Comparison of ENCODE assay signal across 17 cellular contexts in genomic region chr19:4414144-4414799, GRCh38. TPM values are rescaled to one million over a fixed set of nuclear protein-coding genes. Genes with fewer than 3 reads are reported as not detected.
DNase-seq lines count a peak whose midpoint lies in the region; ATAC-seq and TF ChIP-seq lines count a peak whose summit lies in the region.
"Had no signal": no experiment of that assay in that cellular context is flagged by ENCODE, and none has a peak within 500 bp of the region (broad histone marks: within the 10 kb centered on the region; RNA-seq: fewer than 3 reads in every experiment).

No MANE protein-coding gene starts in this region.

- no peak overlapping the region for H3K9ac ChIP-seq in endodermal cell (ENCODE audit: extremely low read depth, low read length, poor library complexity, severe bottlenecking)
- H3K9ac ChIP-seq: KMS-11 had no signal

- H3K4me3 ChIP-seq in endodermal cell (ENCODE audit: low read length): peak overlapping the region; percentile 56
- H3K4me3 ChIP-seq: left lung had no signal

- no peaks in the 10 kb centered on the region for H3K9me3 ChIP-seq in endodermal cell (ENCODE audit: control insufficient read depth, low read length)
- H3K9me3 ChIP-seq: left lung had no signal

- H3K27ac ChIP-seq in endodermal cell (ENCODE audit: low read depth, low read length): no peak overlapping the region
- H3K27ac ChIP-seq: KMS-11 had no signal

- H3K27me3 Mint-ChIP-seq in endodermal cell (ENCODE audit: insufficient read depth): no peaks in the 10 kb centered on the region
- H3K27me3 Mint-ChIP-seq in nephron (ENCODE audit: low read depth): no peaks in the 10 kb centered on the region
- H3K27me3 Mint-ChIP-seq: activated naive CD4-positive, alpha-beta T cell treated with anti-CD3 and anti-CD28 coated beads, Interleukin-2, amount 50 U/mL, for 24 hours; naive thymus-derived CD8-positive, alpha-beta T cell; stimulated activated naive B cell treated with anti-CD40 and anti-IgM and Interleukin-4, amounts not matched to agents 10 μg/mL and 1 μg/mL and 100 μg/mL, for 72 hours had no signal

- H3K27ac Mint-ChIP-seq in endodermal cell (peak overlapping the region; percentile 34), nephron (peak overlapping the region; percentile 64 to 91 (median 71))
- H3K27ac Mint-ChIP-seq: activated naive CD4-positive, alpha-beta T cell treated with anti-CD3 and anti-CD28 coated beads, Interleukin-2, amount 50 U/mL, for 24 hours; naive thymus-derived CD8-positive, alpha-beta T cell; stimulated activated naive B cell treated with anti-CD40 and anti-IgM and Interleukin-4, amounts not matched to agents 10 μg/mL and 1 μg/mL and 100 μg/mL, for 72 hours had no signal

- ATAC-seq in GM18505 (IDR thresholded peaks at IDR 0.05; ENCODE audit: unreplicated experiment): no peak
- no peak for ATAC-seq in HG03342 (IDR thresholded peaks at IDR 0.05; ENCODE audit: unreplicated experiment)
- ATAC-seq: naive thymus-derived CD8-positive, alpha-beta T cell; stimulated activated naive B cell treated with anti-CD40 and anti-IgM and Interleukin-4, amounts not matched to agents 10 μg/mL and 1 μg/mL and 100 μg/mL, for 72 hours had no signal

- peaks cover 10% of the 10 kb centered on the region for H3K4me1 ChIP-seq in endodermal cell (ENCODE audit: control insufficient read depth, insufficient read depth, low read length)
- H3K4me1 ChIP-seq: left lung had no signal

- peak overlapping the region; percentile 37 for H3K4me3 Mint-ChIP-seq in endodermal cell
- H3K4me3 Mint-ChIP-seq in nephron: peak overlapping the region in 1 of 3 experiments; percentile 61
- H3K4me3 Mint-ChIP-seq: activated naive CD4-positive, alpha-beta T cell treated with anti-CD3 and anti-CD28 coated beads, Interleukin-2, amount 50 U/mL, for 24 hours; naive thymus-derived CD8-positive, alpha-beta T cell; stimulated activated naive B cell treated with anti-CD40 and anti-IgM and Interleukin-4, amounts not matched to agents 10 μg/mL and 1 μg/mL and 100 μg/mL, for 72 hours had no signal

- DNase-seq in EL (peak; percentile 45), M059J (ENCODE audit: low read depth) (peak; percentile 47), endodermal cell (no peak), Kasumi-1 (lab: John Stamatoyannopoulos, UW) (no peak)
- no peak for DNase-seq in activated effector memory CD4-positive, alpha-beta T cell treated with anti-CD3 and anti-CD28 coated beads, Interleukin-2, amount 50 U/mL, for 16 hours
- DNase-seq: activated CD8-positive, alpha-beta memory T cell treated with anti-CD3 and anti-CD28 coated beads for 24 hours; left lung; naive thymus-derived CD8-positive, alpha-beta T cell; NCI-H187 treated with DMSO at 0.1 percent for 48 hours; right cardiac atrium; SHP77 treated with DMSO at 0.1 percent for 48 hours; stimulated activated naive B cell treated with anti-CD40 and anti-IgM and Interleukin-4, amounts not matched to agents 10 μg/mL and 1 μg/mL and 100 μg/mL, for 72 hours had no signal

- peaks cover 69% of the 10 kb centered on the region for H3K36me3 ChIP-seq in endodermal cell (ENCODE audit: control insufficient read depth, insufficient read depth, low read length)

- H3K36me3 Mint-ChIP-seq in endodermal cell (ENCODE audit: low read depth) (peaks cover 55% of the 10 kb centered on the region), nephron (ENCODE audit: low read depth) (peaks cover 22% of the 10 kb centered on the region)

- H3K4me1 Mint-ChIP-seq in endodermal cell: peaks cover 29% of the 10 kb centered on the region
- H3K4me1 Mint-ChIP-seq in nephron: peaks cover 30% of the 10 kb centered on the region
- H3K4me1 Mint-ChIP-seq: activated naive CD4-positive, alpha-beta T cell treated with anti-CD3 and anti-CD28 coated beads, Interleukin-2, amount 50 U/mL, for 24 hours; stimulated activated naive B cell treated with anti-CD40 and anti-IgM and Interleukin-4, amounts not matched to agents 10 μg/mL and 1 μg/mL and 100 μg/mL, for 72 hours had no signal

- TF ChIP-seq POLR2A in GM18505 (IDR thresholded peaks at IDR 0.05; ENCODE audit: borderline replicate concordance, extremely low read depth, insufficient read depth, insufficient read length): no peak

- H3K9me3 Mint-ChIP-seq in endodermal cell (peaks cover 7% of the 10 kb centered on the region), nephron (no peaks in the 10 kb centered on the region)
- H3K9me3 Mint-ChIP-seq: activated naive CD4-positive, alpha-beta T cell treated with anti-CD3 and anti-CD28 coated beads, Interleukin-2, amount 50 U/mL, for 24 hours; naive thymus-derived CD8-positive, alpha-beta T cell; stimulated activated naive B cell treated with anti-CD40 and anti-IgM and Interleukin-4, amounts not matched to agents 10 μg/mL and 1 μg/mL and 100 μg/mL, for 72 hours had no signal

- H3K27me3 ChIP-seq in endodermal cell (ENCODE audit: control insufficient read depth, insufficient read depth, low read length, poor library complexity, severe bottlenecking): no peaks in the 10 kb centered on the region
- H3K27me3 ChIP-seq: left lung had no signal

- WGBS in endodermal cell (ENCODE audit: insufficient coverage in 1 of 2, insufficient read length in 1 of 2), 2 experiments: 95 to 97% methylated on average over 4 to 7 of the region's 7 CpGs

- TF ChIP-seq CTCF in endodermal cell (conservative IDR thresholded peaks at IDR 0.05): no peak
- no peak for TF ChIP-seq CTCF in nephron (IDR thresholded peaks at IDR 0.05; ENCODE audit: unreplicated experiment in 3 of 3)

RNA-seq across cellular contexts. Expression of gene CHAF1A, which starts 11.8 kb away (rescaled TPM):
- total RNA-seq in M059J (2014; rRNA removed; shearing (Covaris generic)): 22.8 and 38.1 TPM in 2 replicates
- 10 to 100 TPM; 70.7 to 76.9 TPM for total RNA-seq in endodermal cell
- polyA plus RNA-seq in endodermal cell (2013, experiment 1 of 2): 48.1 TPM
- polyA plus RNA-seq in endodermal cell (2013, experiment 2 of 2): 46.4 TPM

RNA-seq across cellular contexts. Expression of gene SH3GL1, which starts 13.9 kb away (rescaled TPM):
- 60.5 and 99.7 TPM in 2 replicates for total RNA-seq in M059J (2014; rRNA removed; shearing (Covaris generic))
- 10 to 100 TPM; 76.8 to 77.0 TPM for total RNA-seq in endodermal cell
- polyA plus RNA-seq in endodermal cell (2013, experiment 1 of 2): 76.9 TPM
- 77.1 TPM for polyA plus RNA-seq in endodermal cell (2013, experiment 2 of 2)

RNA-seq across cellular contexts. Expression of gene UBXN6, which starts 43.3 kb away (rescaled TPM):
- 78.5 and 127 TPM in 2 replicates for total RNA-seq in M059J (2014; rRNA removed; shearing (Covaris generic))
- total RNA-seq in endodermal cell: 10 to 100 TPM; 31.2 to 36.9 TPM
- polyA plus RNA-seq in endodermal cell (2013, experiment 1 of 2): 37.4 TPM
- 37.1 TPM for polyA plus RNA-seq in endodermal cell (2013, experiment 2 of 2)

RNA-seq across cellular contexts. Expression of gene HDGFL2, which starts 57.8 kb away (rescaled TPM):
- total RNA-seq in M059J (2014; rRNA removed; shearing (Covaris generic)): 36.1 and 69.3 TPM in 2 replicates
- total RNA-seq in endodermal cell: 100 to 1,000 TPM; 117 TPM
- 91.6 TPM for polyA plus RNA-seq in endodermal cell (2013, experiment 1 of 2)
- 89.8 TPM for polyA plus RNA-seq in endodermal cell (2013, experiment 2 of 2)

Comparison
In these comparisons a context has a peak if more than half of its experiments do, and no peak if none do; other contexts are left out.
1. DNase-seq: peak in EL (single experiment) and M059J (single experiment); none in endodermal cell (single experiment), activated effector memory CD4-positive, alpha-beta T cell treated with anti-CD3 and anti-CD28 coated beads, Interleukin-2, amount 50 U/mL, for 16 hours (single experiment) and Kasumi-1 (0 of 2).